Comparison of ENCODE assay signal across 8 cellular contexts in the genomic region with DNA sequence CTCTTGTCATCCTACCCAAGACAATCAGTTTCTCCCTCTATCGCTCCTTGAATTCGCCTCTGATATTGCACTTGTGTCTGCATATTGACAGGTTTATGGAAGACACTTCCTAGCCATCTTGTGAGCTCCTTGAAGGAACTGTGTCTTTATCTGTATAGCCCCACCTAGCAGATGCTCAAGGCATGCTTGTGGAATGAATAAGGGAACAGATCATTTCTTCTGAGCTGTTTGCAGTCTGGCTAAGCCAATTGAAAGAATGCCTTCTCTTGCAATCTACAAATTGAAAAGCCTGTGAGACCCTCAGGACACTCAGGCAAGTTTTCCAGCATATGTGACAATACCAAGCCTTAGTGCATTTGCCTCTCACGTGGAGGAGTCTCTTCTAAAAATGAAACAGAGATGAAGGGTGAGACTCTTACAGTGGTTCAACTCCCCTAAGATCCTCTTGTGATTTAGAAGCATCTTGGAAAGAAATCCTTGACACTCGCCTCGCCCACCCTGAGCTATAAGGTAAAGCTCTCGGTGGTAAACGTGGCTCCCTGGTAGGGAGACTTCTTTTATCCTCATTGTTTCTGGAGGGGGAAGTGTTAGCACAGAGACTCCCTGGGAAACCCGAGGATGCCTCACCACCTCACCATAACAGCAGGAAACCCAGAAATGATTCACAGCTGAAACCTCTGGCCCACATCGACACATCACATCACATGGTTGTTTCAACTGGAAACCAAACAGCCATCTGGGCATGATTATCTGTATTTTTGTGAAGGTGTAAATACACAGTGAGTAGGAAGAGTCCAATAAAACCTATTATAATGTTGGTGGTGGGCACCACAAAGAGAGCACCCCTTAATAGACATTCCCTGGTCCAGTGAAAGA.
DNase-seq lines count a peak whose midpoint lies in the region; ATAC-seq and TF ChIP-seq lines count a peak whose summit lies in the region.

No MANE protein-coding gene starts in this region.

- H3K79me1 ChIP-seq in mesenchymal stem cell (replicated peaks; ENCODE audit: low read length, poor library complexity, severe bottlenecking) = no peaks in the 10 kb centered on the region

- H4K20me1 ChIP-seq in DND-41 (ENCODE audit: insufficient read depth, low read length) = no peaks in the 10 kb centered on the region

- no peak overlapping the region for H2BK120ac ChIP-seq in mesenchymal stem cell (ENCODE audit: low read depth, low read length)

- H2BK15ac ChIP-seq in mesenchymal stem cell (ENCODE audit: low read depth, poor library complexity, severe bottlenecking) = no peak overlapping the region

- H3K4me2 ChIP-seq in DND-41 (ENCODE audit: insufficient read depth, low read length) = no peak overlapping the region
- no peak overlapping the region for H3K4me2 ChIP-seq in mesenchymal stem cell (ENCODE audit: low read length, poor library complexity, severe bottlenecking)

- H3K9me3 ChIP-seq in DND-41 (ENCODE audit: insufficient read depth, low read length, severe bottlenecking) (no peaks in the 10 kb centered on the region), HUES64 (ENCODE audit: insufficient read depth, low read depth, low read length) (no peaks in the 10 kb centered on the region), mesenchymal stem cell (ENCODE audit: control insufficient read depth, low read length) (no peaks in the 10 kb centered on the region), spleen (peaks cover 0 to 5% (median 0%) of the 10 kb centered on the region in 8 donors)

- H3K4me1 ChIP-seq in DND-41 (ENCODE audit: insufficient read depth, low read length) (peaks cover 30% of the 10 kb centered on the region), HUES64 (ENCODE audit: insufficient read depth, low read length) (peaks cover 12% of the 10 kb centered on the region; the same call in 1 of the 2 replicates), mesenchymal stem cell (ENCODE audit: control insufficient read depth, insufficient read depth, low read depth, low read length) (peaks cover 7% of the 10 kb centered on the region), spleen (peaks cover 0 to 16% (median 5%) of the 10 kb centered on the region in 6 donors)

- H3K14ac ChIP-seq in mesenchymal stem cell (ENCODE audit: low read length in 2 of 2) = no peak overlapping the region

- ATAC-seq in DND-41 (ENCODE audit: insufficient read depth, low read depth) (peak; percentile 67), HG02588 (IDR thresholded peaks at IDR 0.05; ENCODE audit: unreplicated experiment) (no peak)

- H3K36me3 ChIP-seq in DND-41 (ENCODE audit: insufficient read depth, low read length) (no peaks in the 10 kb centered on the region), HUES64 (ENCODE audit: insufficient read depth, low read length) (no peaks in the 10 kb centered on the region), mesenchymal stem cell (ENCODE audit: control insufficient read depth in 1 of 2, insufficient read depth in 2 of 2, low read depth in 1 of 2, low read length in 2 of 2) (no peaks in the 10 kb centered on the region), spleen (no peaks in the 10 kb centered on the region)

- H3K9ac ChIP-seq in DND-41 (ENCODE audit: low read depth, low read length) (no peak overlapping the region), HUES64 (ENCODE audit: low read depth, low read length) (no peak overlapping the region), mesenchymal stem cell (ENCODE audit: low read length) (peak overlapping the region; percentile 85)

- H3K23ac ChIP-seq in mesenchymal stem cell (ENCODE audit: low read length in 2 of 2) = no peak overlapping the region

- peak; percentile 16 for TF ChIP-seq CTCF in DND-41 (IDR thresholded peaks at IDR 0.05; ENCODE audit: borderline replicate concordance, extremely low read depth, low read length, poor library complexity, severe bottlenecking)
- TF ChIP-seq CTCF in spleen (IDR thresholded peaks at IDR 0.05 in 8 of 11, conservative IDR thresholded peaks at IDR 0.05 in 3 of 11) = no peak

- H2AFZ ChIP-seq in DND-41 (ENCODE audit: low read depth, low read length) (no peak overlapping the region; the same call in 1 of the 2 replicates), mesenchymal stem cell (ENCODE audit: low read depth, low read length) (no peak overlapping the region)

- intact Hi-C loops in spleen (cut with DNase I; ENCODE audit: low total_unique reads) = no loop called here

- H3K4me3 ChIP-seq in DND-41 (ENCODE audit: low read depth in 1 of 2, low read length in 2 of 2) (no peak overlapping the region), HUES64 (ENCODE audit: low read length) (no peak overlapping the region), mesenchymal stem cell (ENCODE audit: insufficient read depth in 1 of 2, low read depth in 1 of 2, low read length in 2 of 2) (peak overlapping the region in 1 of 2 experiments; percentile 51), spleen (no peak overlapping the region)

- 63% methylated on average over 9 of the region's 9 CpGs for WGBS in HUES64
- WGBS in mesenchymal stem cell = 59% methylated on average over 7 of the region's 9 CpGs
- WGBS in spleen, 5 donors = 65 to 78% (median 69%) methylated on average over 9 of the region's 9 CpGs

- DNase-seq in DND-41 (peak; percentile 27), mesenchymal stem cell (peak; percentile 77), spleen (no peak), NK-92 (lab: John Stamatoyannopoulos, UW; ENCODE audit: unreplicated experiment) (no peak), NCI-H526 treated with DMSO at 0.1 percent for 48 hours (lab: John Stamatoyannopoulos, UW) (no peak)
- DNase-seq in activated gamma-delta T cell treated with anti-CD3 and anti-CD28 coated beads, Interleukin-2, amount 50 U/mL, for 16 hours (ENCODE audit: low read depth) = peak; percentile 12

- H3K4ac ChIP-seq in mesenchymal stem cell (ENCODE audit: low read depth in 1 of 2, low read length in 2 of 2) = no peak overlapping the region

- H2AK5ac ChIP-seq in mesenchymal stem cell (ENCODE audit: low read length, severe bottlenecking) = peak overlapping the region; percentile 72

- H3K27ac ChIP-seq in DND-41 (ENCODE audit: low read length) (peak overlapping the region; percentile 35), HUES64 (ENCODE audit: low read depth, low read length) (peak overlapping the region; percentile 49), mesenchymal stem cell (ENCODE audit: low read length, poor library complexity, severe bottlenecking) (peak overlapping the region; percentile 92), spleen (no peak overlapping the region)

- no peak overlapping the region for H2BK12ac ChIP-seq in mesenchymal stem cell (ENCODE audit: low read length in 2 of 2)

- H2BK5ac ChIP-seq in mesenchymal stem cell (ENCODE audit: low read depth, low read length, poor library complexity, severe bottlenecking) = peak overlapping the region; percentile 77

- H3K18ac ChIP-seq in mesenchymal stem cell (ENCODE audit: low read depth in 1 of 2, low read length in 2 of 2) = no peak overlapping the region

- H3K27me3 ChIP-seq in DND-41 (ENCODE audit: insufficient read depth, low read length, poor library complexity) (no peaks in the 10 kb centered on the region), HUES64 (ENCODE audit: insufficient read depth, low read length) (no peaks in the 10 kb centered on the region), mesenchymal stem cell (ENCODE audit: control insufficient read depth in 1 of 2, insufficient read depth in 1 of 2, low read length in 2 of 2) (no peaks in the 10 kb centered on the region), spleen (replicated peaks in 1 of 7) (peaks cover 0 to 4% (median 0%) of the 10 kb centered on the region in 7 donors)

- H4K91ac ChIP-seq in mesenchymal stem cell (ENCODE audit: low read length) = no peak overlapping the region

- no peak for TF ChIP-seq POLR2A in spleen (IDR thresholded peaks at IDR 0.05)

- no peak overlapping the region for H4K8ac ChIP-seq in mesenchymal stem cell (ENCODE audit: low read length)

- H3K79me2 ChIP-seq in DND-41 (ENCODE audit: insufficient read depth, low read length) = no peaks in the 10 kb centered on the region

Comparison
In these comparisons a context has a peak if more than half of its experiments do, and no peak if none do; other contexts are left out.
1. DNase-seq: peak in DND-41 (single experiment), activated gamma-delta T cell treated with anti-CD3 and anti-CD28 coated beads, Interleukin-2, amount 50 U/mL, for 16 hours (single experiment) and mesenchymal stem cell (single experiment); none in spleen (single experiment), NK-92 (single experiment) and NCI-H526 treated with DMSO at 0.1 percent for 48 hours (single experiment).
2. H3K27ac ChIP-seq: peak in DND-41 (single experiment), HUES64 (single experiment) and mesenchymal stem cell (single experiment); none in spleen (0 of 8).